ENCODE assay signal across 8 cellular contexts in genomic region chr4:158811704-158812103, GRCh38. TPM values are rescaled to one million over a fixed set of nuclear protein-coding genes. Genes with fewer than 3 reads are reported as not detected.
DNase-seq lines count a peak whose midpoint lies in the region; ATAC-seq and TF ChIP-seq lines count a peak whose summit lies in the region.

No MANE protein-coding gene starts in this region.

- peak overlapping the region; percentile 49 to 64 (median 55) for H3K9ac ChIP-seq in skeletal muscle tissue (ENCODE audit: low read depth in 1 of 3, low read length in 3 of 3)

- WGBS in gastroesophageal sphincter (ENCODE audit: low coverage in 1 of 2), 2 donors = 71 to 81% methylated on average over 6 of the region's 6 CpGs

- TF ChIP-seq CTCF in Peyer's patch (IDR thresholded peaks at IDR 0.05) = peak in 1 of 6 experiments; percentile 9
- no peak for TF ChIP-seq CTCF in gastroesophageal sphincter (IDR thresholded peaks at IDR 0.05)

- H3K36me3 ChIP-seq in Peyer's patch = no peaks in the 10 kb centered on the region
- no peaks in the 10 kb centered on the region for H3K36me3 ChIP-seq in gastroesophageal sphincter
- H3K36me3 ChIP-seq in skeletal muscle tissue (ENCODE audit: control insufficient read depth in 3 of 3, insufficient read depth in 3 of 3, low read length in 3 of 3) = no peaks in the 10 kb centered on the region

- H3K36me3 Mint-ChIP-seq in activated CD4-positive, alpha-beta memory T cell treated with anti-CD3 and anti-CD28 coated beads for 36 hours = peaks cover 3% of the 10 kb centered on the region
- H3K36me3 Mint-ChIP-seq in activated CD4-positive, alpha-beta memory T cell treated with anti-CD3 and anti-CD28 coated beads, Interleukin-2, amount 10 ng/mL, durations not matched to agents 7 days and 5 days (ENCODE audit: low read depth) = peaks cover 2% of the 10 kb centered on the region

- H3K4me3 Mint-ChIP-seq in activated CD4-positive, alpha-beta memory T cell treated with anti-CD3 and anti-CD28 coated beads for 36 hours = peak overlapping the region; percentile 2
- H3K4me3 Mint-ChIP-seq in activated CD4-positive, alpha-beta memory T cell treated with anti-CD3 and anti-CD28 coated beads, Interleukin-2, amount 10 ng/mL, durations not matched to agents 7 days and 5 days = no peak overlapping the region

- intact Hi-C loops in activated CD4-positive, alpha-beta memory T cell treated with anti-CD3 and anti-CD28 coated beads for 36 hours (cut with micrococcal nuclease) = loop anchor here (2.0 kb wide), 2 partner anchors 33 to 43 kb away; partner anchors contain the start of gene FNIP2

- H3K9me3 Mint-ChIP-seq in activated CD4-positive, alpha-beta memory T cell treated with anti-CD3 and anti-CD28 coated beads for 36 hours = no peaks in the 10 kb centered on the region
- H3K9me3 Mint-ChIP-seq in activated CD4-positive, alpha-beta memory T cell treated with anti-CD3 and anti-CD28 coated beads, Interleukin-2, amount 10 ng/mL, durations not matched to agents 7 days and 5 days = no peaks in the 10 kb centered on the region

- H3K27ac ChIP-seq in Peyer's patch (peak overlapping the region in 3 of 4 donors; percentile 24 to 84 (median 76)), gastroesophageal sphincter (peak overlapping the region; percentile 77 to 89 (median 85)), skeletal muscle tissue (ENCODE audit: low read depth, low read length) (peak overlapping the region; percentile 97)

- H3K4me1 Mint-ChIP-seq in activated CD4-positive, alpha-beta memory T cell treated with anti-CD3 and anti-CD28 coated beads for 36 hours (ENCODE audit: low read depth) = peaks cover 46% of the 10 kb centered on the region
- peaks cover 42% of the 10 kb centered on the region for H3K4me1 Mint-ChIP-seq in activated CD4-positive, alpha-beta memory T cell treated with anti-CD3 and anti-CD28 coated beads, Interleukin-2, amount 10 ng/mL, durations not matched to agents 7 days and 5 days

- H3K4me1 ChIP-seq in Peyer's patch (peaks cover 0 to 44% (median 6%) of the 10 kb centered on the region in 4 donors), gastroesophageal sphincter (peaks cover 25 to 76% (median 33%) of the 10 kb centered on the region in 3 donors), skeletal muscle tissue (ENCODE audit: control insufficient read depth in 3 of 3, insufficient read depth in 3 of 3, low read length in 3 of 3) (peaks cover 50 to 56% (median 52%) of the 10 kb centered on the region in 3 donors)

- peak overlapping the region; percentile 53 for H3K27ac Mint-ChIP-seq in activated CD4-positive, alpha-beta memory T cell treated with anti-CD3 and anti-CD28 coated beads for 36 hours
- no peak overlapping the region for H3K27ac Mint-ChIP-seq in activated CD4-positive, alpha-beta memory T cell treated with anti-CD3 and anti-CD28 coated beads, Interleukin-2, amount 10 ng/mL, durations not matched to agents 7 days and 5 days

- H3K9me3 ChIP-seq in Peyer's patch (no peaks in the 10 kb centered on the region), gastroesophageal sphincter (no peaks in the 10 kb centered on the region), skeletal muscle tissue (ENCODE audit: control insufficient read depth in 3 of 3, low read length in 3 of 3) (no peaks in the 10 kb centered on the region)

- TF ChIP-seq EP300 in gastroesophageal sphincter (IDR thresholded peaks at IDR 0.05) = no peak

- no peaks in the 10 kb centered on the region for H3K27me3 Mint-ChIP-seq in activated CD4-positive, alpha-beta memory T cell treated with anti-CD3 and anti-CD28 coated beads for 36 hours
- no peaks in the 10 kb centered on the region for H3K27me3 Mint-ChIP-seq in activated CD4-positive, alpha-beta memory T cell treated with anti-CD3 and anti-CD28 coated beads, Interleukin-2, amount 10 ng/mL, durations not matched to agents 7 days and 5 days

- CTCF ChIA-PET in activated CD4-positive, alpha-beta memory T cell treated with anti-CD3 and anti-CD28 coated beads for 36 hours (lab: Charles Lee) = interaction anchor here (0.9 to 1.2 kb wide), 2 partner anchors 11 to 40 kb away, joined by 3 read pairs; no protein-coding TSS in a partner anchor
- CTCF ChIA-PET in activated CD4-positive, alpha-beta memory T cell treated with anti-CD3 and anti-CD28 coated beads, Interleukin-2, amount 10 ng/mL, durations not matched to agents 7 days and 5 days (lab: Charles Lee) = no interaction called here

- H3K27me3 ChIP-seq in Peyer's patch = no peaks in the 10 kb centered on the region
- H3K27me3 ChIP-seq in gastroesophageal sphincter = no peaks in the 10 kb centered on the region
- no peaks in the 10 kb centered on the region for H3K27me3 ChIP-seq in skeletal muscle tissue (ENCODE audit: control insufficient read depth in 3 of 3, insufficient read depth in 3 of 3, low read length in 3 of 3)

- DNase-seq in activated CD4-positive, alpha-beta memory T cell treated with anti-CD3 and anti-CD28 coated beads for 36 hours = no peak
- no peak for DNase-seq in activated CD4-positive, alpha-beta memory T cell treated with anti-CD3 and anti-CD28 coated beads, Interleukin-2, amount 10 ng/mL, durations not matched to agents 7 days and 5 days
- no peak for DNase-seq in Peyer's patch
- no peak for DNase-seq in epidermal melanocyte (ENCODE audit: insufficient read length, low spot score)
- no peak for DNase-seq in cerebellar cortex (ENCODE audit: low spot score)
- DNase-seq in NCI-H1436 (lab: John Stamatoyannopoulos, UW) = no peak

- no peak for ATAC-seq in gastroesophageal sphincter

- TF ChIP-seq POLR2A in Peyer's patch (IDR thresholded peaks at IDR 0.05) (no peak), gastroesophageal sphincter (IDR thresholded peaks at IDR 0.05) (no peak)

- H3K4me3 ChIP-seq in Peyer's patch (no peak overlapping the region), gastroesophageal sphincter (no peak overlapping the region), skeletal muscle tissue (ENCODE audit: low read length in 3 of 3) (peak overlapping the region in 2 of 3 donors; percentile 17 to 23)

- POLR2A ChIA-PET in activated CD4-positive, alpha-beta memory T cell treated with anti-CD3 and anti-CD28 coated beads for 36 hours (lab: Charles Lee) = interaction anchor here (0.6 to 2.1 kb wide), 2 partner anchors 15 to 397 kb away, joined by 3 to 7 read pairs; no protein-coding TSS in a partner anchor
- POLR2A ChIA-PET in activated CD4-positive, alpha-beta memory T cell treated with anti-CD3 and anti-CD28 coated beads, Interleukin-2, amount 10 ng/mL, durations not matched to agents 7 days and 5 days (lab: Charles Lee) = interaction anchor here (1.1 kb wide), 1 partner anchor 16 kb away, joined by 3 read pairs; no protein-coding TSS in a partner anchor

RNA-seq across cellular contexts. Expression of gene FNIP2, which starts 42.9 kb away (rescaled TPM):
- 10 to 100 TPM; 17.7 to 19.4 TPM for total RNA-seq in activated CD4-positive, alpha-beta memory T cell treated with anti-CD3 and anti-CD28 coated beads for 36 hours
- total RNA-seq in activated CD4-positive, alpha-beta memory T cell treated with anti-CD3 and anti-CD28 coated beads, Interleukin-2, amount 10 ng/mL, durations not matched to agents 7 days and 5 days = 10 to 100 TPM; 16.9 to 17.3 TPM
- total RNA-seq in Peyer's patch = 10 to 100 TPM; 31.9 to 40.8 (median 38.6) TPM
- total RNA-seq in gastroesophageal sphincter = 100 to 1,000 TPM in 1 of 4 donors, 10 to 100 TPM in 3; 53.0 to 135 (median 70.5) TPM
- total RNA-seq in skeletal muscle tissue = 21.4 TPM

Comparison
In these comparisons a context has a peak if more than half of its experiments do, and no peak if none do; other contexts are left out.
1. H3K4me3 ChIP-seq: peak in skeletal muscle tissue (2 of 3); none in Peyer's patch (0 of 4) and gastroesophageal sphincter (0 of 2).
2. Peak in every context shown above with its lines, with median percentiles within 50 percentile points of each other: H3K27ac ChIP-seq.